10 cellular contexts compared by ENCODE assay signal in the genomic region with DNA sequence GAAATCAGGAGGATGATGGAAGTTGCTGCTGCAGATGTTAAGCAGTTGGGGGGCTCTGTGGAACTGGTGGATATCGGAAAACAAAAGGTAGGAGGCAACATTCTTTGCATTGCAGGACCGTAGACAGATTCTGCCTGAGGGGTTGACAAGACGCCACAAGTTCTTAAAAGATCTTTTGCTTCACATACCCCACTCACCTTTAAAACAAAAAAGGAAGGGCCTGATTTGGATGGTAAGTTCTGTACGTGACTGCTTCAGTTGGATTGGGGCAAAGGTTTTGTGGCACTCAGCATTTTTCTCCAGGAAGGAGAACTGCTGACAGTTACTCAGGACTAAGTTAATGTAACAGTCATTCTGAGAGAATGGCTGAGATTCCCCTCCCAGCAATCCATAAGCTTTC. TPM values are rescaled to one million over a fixed set of nuclear protein-coding genes. Genes with fewer than 3 reads are reported as not detected.
A peak's percentile ranks its signal among the peaks of the same experiment; 100 is the strongest.
DNase-seq lines count a peak whose midpoint lies in the region; ATAC-seq, FAIRE-seq and TF ChIP-seq lines count a peak whose summit lies in the region.
"Had no signal": no experiment of that assay in that cellular context is flagged by ENCODE, and none has a peak within 500 bp of the region (broad histone marks: within the 10 kb centered on the region; RNA-seq: fewer than 3 reads in every experiment).

No MANE protein-coding gene starts in this region.

- TF ChIP-seq CTCF in kidney (IDR thresholded peaks at IDR 0.05; ENCODE audit: borderline replicate concordance, extremely low read depth, insufficient read depth) = no peak
- TF ChIP-seq CTCF in spleen (IDR thresholded peaks at IDR 0.05 in 8 of 11, conservative IDR thresholded peaks at IDR 0.05 in 3 of 11) = no peak
- no peak for TF ChIP-seq CTCF in psoas muscle (IDR thresholded peaks at IDR 0.05)

- peaks cover 46% of the 10 kb centered on the region for H3K4me1 Mint-ChIP-seq in activated CD4-positive, alpha-beta memory T cell treated with anti-CD3 and anti-CD28 coated beads for 36 hours (ENCODE audit: low read depth)

- H3K4me3 Mint-ChIP-seq in activated CD4-positive, alpha-beta memory T cell treated with anti-CD3 and anti-CD28 coated beads for 36 hours = no peak overlapping the region

- no peaks in the 10 kb centered on the region for H3K27me3 Mint-ChIP-seq in activated CD4-positive, alpha-beta memory T cell treated with anti-CD3 and anti-CD28 coated beads for 36 hours

- H3K36me3 Mint-ChIP-seq in activated CD4-positive, alpha-beta memory T cell treated with anti-CD3 and anti-CD28 coated beads for 36 hours = peaks cover 43% of the 10 kb centered on the region

- H3K9me3 ChIP-seq in kidney (ENCODE audit: control insufficient read depth in 1 of 2, low read length in 2 of 2) = no peaks in the 10 kb centered on the region
- H3K9me3 ChIP-seq in spleen = no peaks in the 10 kb centered on the region
- H3K9me3 ChIP-seq in psoas muscle = no peaks in the 10 kb centered on the region

- DNase-seq in GM12891 (ENCODE audit: insufficient read length, low spot score) (no peak), kidney (no peak), spleen (no peak), psoas muscle (no peak), SW480 (ENCODE audit: low spot score) (no peak)
- DNase-seq in activated CD4-positive, alpha-beta memory T cell treated with anti-CD3 and anti-CD28 coated beads for 36 hours = no peak
- DNase-seq: NCI-H1105, Right ventricle myocardium superior had no signal

- H3K36me3 ChIP-seq in kidney (ENCODE audit: control insufficient read depth in 1 of 2, insufficient read depth in 2 of 2, low read length in 2 of 2) = peaks cover 16 to 23% of the 10 kb centered on the region in 2 donors
- peaks cover 0 to 56% (median 45%) of the 10 kb centered on the region in 6 donors for H3K36me3 ChIP-seq in spleen
- H3K36me3 ChIP-seq in psoas muscle (ENCODE audit: insufficient read depth in 1 of 2, low read depth in 1 of 2) = peaks cover under 1 to 59% of the 10 kb centered on the region in 2 donors

- peak overlapping the region; percentile 38 to 53 for H3K4me3 ChIP-seq in kidney (ENCODE audit: low read length in 2 of 2)
- peak overlapping the region in 7 of 8 donors; percentile 33 to 69 (median 40) for H3K4me3 ChIP-seq in spleen
- H3K4me3 ChIP-seq in psoas muscle = no peak overlapping the region

- FAIRE-seq in GM12891 (lab: Jason Lieb, UNC) (peak; percentile 28), kidney (lab: Jason Lieb, UNC) (peak; percentile 62)

- 70 to 87% (median 82%) methylated on average over 4 of the region's 4 CpGs for WGBS in spleen, 5 donors
- 87 to 92% (median 90%) methylated on average over 4 of the region's 4 CpGs for WGBS in psoas muscle, 3 donors

- CTCF ChIA-PET in activated CD4-positive, alpha-beta memory T cell treated with anti-CD3 and anti-CD28 coated beads for 36 hours (lab: Charles Lee) = no interaction called here

- no peak for TF ChIP-seq POLR2A in GM12891 (IDR thresholded peaks at IDR 0.05; ENCODE audit: low read depth, low read length)
- no peak for TF ChIP-seq POLR2A in spleen (IDR thresholded peaks at IDR 0.05)

- ATAC-seq in psoas muscle = no peak
- no peak for ATAC-seq in GM19395 (IDR thresholded peaks at IDR 0.05; ENCODE audit: unreplicated experiment)
- no peak for ATAC-seq in HG03045 (IDR thresholded peaks at IDR 0.05; ENCODE audit: unreplicated experiment)

- POLR2A ChIA-PET in activated CD4-positive, alpha-beta memory T cell treated with anti-CD3 and anti-CD28 coated beads for 36 hours (lab: Charles Lee) = no interaction called here

- intact Hi-C loops in activated CD4-positive, alpha-beta memory T cell treated with anti-CD3 and anti-CD28 coated beads for 36 hours (cut with micrococcal nuclease) = no loop called here
- intact Hi-C loops in kidney (cut with DNase I) = no loop called here
- intact Hi-C loops in spleen (cut with DNase I; ENCODE audit: low total_unique reads) = no loop called here
- intact Hi-C loops in psoas muscle (cut with DNase I) = no loop called here

- peak overlapping the region; percentile 56 for H3K27ac Mint-ChIP-seq in activated CD4-positive, alpha-beta memory T cell treated with anti-CD3 and anti-CD28 coated beads for 36 hours

- no peaks in the 10 kb centered on the region for H3K9me3 Mint-ChIP-seq in activated CD4-positive, alpha-beta memory T cell treated with anti-CD3 and anti-CD28 coated beads for 36 hours

- H3K27me3 ChIP-seq in spleen (replicated peaks in 1 of 7) = no peaks in the 10 kb centered on the region
- H3K27me3 ChIP-seq in psoas muscle (ENCODE audit: insufficient read depth in 3 of 3, low read length in 2 of 3) = no peaks in the 10 kb centered on the region

- H3K9ac ChIP-seq in kidney (ENCODE audit: low read length in 2 of 2) = peak overlapping the region; percentile 9 to 70

- H3K27ac ChIP-seq in kidney (ENCODE audit: low read depth in 2 of 2, low read length in 2 of 2) = peak overlapping the region; percentile 78 to 88
- peak overlapping the region; percentile 66 to 97 (median 94) for H3K27ac ChIP-seq in spleen
- no peak overlapping the region for H3K27ac ChIP-seq in psoas muscle

- H3K4me1 ChIP-seq in kidney (ENCODE audit: control insufficient read depth in 1 of 2, insufficient read depth in 1 of 2, low read depth in 1 of 2, low read length in 2 of 2) = peaks cover 25 to 33% of the 10 kb centered on the region in 2 donors
- peaks cover 35 to 95% (median 71%) of the 10 kb centered on the region in 6 donors for H3K4me1 ChIP-seq in spleen
- peaks cover 9% of the 10 kb centered on the region for H3K4me1 ChIP-seq in psoas muscle

TF ChIP-seq in GM12891, 5 proteins besides CTCF, POLR2A, EP300 and RAD21:
- TF ChIP-seq PAX5 (IDR thresholded peaks at IDR 0.05; ENCODE audit: insufficient read depth, low read length, severe bottlenecking) = no peak
- no peak for TF ChIP-seq POLR2AphosphoS5 (IDR thresholded peaks at IDR 0.05; ENCODE audit: low read depth, low read length)
- TF ChIP-seq SPI1 (IDR thresholded peaks at IDR 0.05; ENCODE audit: low read depth, low read length) = no peak
- TF ChIP-seq POU2F2 (IDR thresholded peaks at IDR 0.05; ENCODE audit: low read depth, low read length) = no peak
- no peak for TF ChIP-seq TAF1 (IDR thresholded peaks at IDR 0.05; ENCODE audit: low read depth, low read length)
TF ChIP-seq in GM12891: peak in this region for 0.

RNA-seq across cellular contexts. Expression of gene CNDP2, which starts 5.2 kb away (rescaled TPM):
- 105 TPM for polyA plus RNA-seq in GM12891 (2012; ENCODE audit: low read depth, missing spikeins)
- 100 to 1,000 TPM; 144 to 147 TPM for total RNA-seq in activated CD4-positive, alpha-beta memory T cell treated with anti-CD3 and anti-CD28 coated beads for 36 hours
- total RNA-seq in kidney (740 TPM), spleen (100 to 1,000 TPM; 219 to 310 (median 291) TPM), psoas muscle (10 to 100 TPM; 36.8 to 51.9 (median 44.1) TPM)
- polyA plus RNA-seq in kidney (ENCODE audit: insufficient read depth, low read depth, low replicate concordance) (499 TPM), spleen (100 to 1,000 TPM; 102 to 168 (median 123) TPM), psoas muscle (10 to 100 TPM; 24.3 to 48.5 (median 29.4) TPM)

RNA-seq across cellular contexts. Expression of gene CNDP1, which starts 32.9 kb away (rescaled TPM):
- not detected for polyA plus RNA-seq in GM12891 (2012; ENCODE audit: low read depth, missing spikeins)
- total RNA-seq in activated CD4-positive, alpha-beta memory T cell treated with anti-CD3 and anti-CD28 coated beads for 36 hours = not detected
- 1.4 TPM for total RNA-seq in kidney
- polyA plus RNA-seq in kidney (ENCODE audit: insufficient read depth, low read depth, low replicate concordance) = 2.9 TPM
- total RNA-seq in spleen = under 1 TPM in 5 of 7 donors, not detected in 2; 0.13 to 0.59 (median 0.36) TPM
- under 1 TPM; 0.03 to 0.17 (median 0.13) TPM for polyA plus RNA-seq in spleen
- total RNA-seq in psoas muscle = not detected
- polyA plus RNA-seq in psoas muscle = under 1 TPM in 1 of 3 donors, not detected in 2; 0.04 TPM
- total RNA-seq: Right ventricle myocardium superior had no signal

RNA-seq across cellular contexts. Expression of gene DIPK1C, which starts 44.3 kb away (rescaled TPM):
- not detected for polyA plus RNA-seq in GM12891 (2012; ENCODE audit: low read depth, missing spikeins)
- total RNA-seq in activated CD4-positive, alpha-beta memory T cell treated with anti-CD3 and anti-CD28 coated beads for 36 hours = not detected
- total RNA-seq in kidney (0.09 TPM), spleen (under 1 TPM in 2 of 7 donors, not detected in 5; 0.34 to 0.51 TPM), psoas muscle (under 1 TPM; 0.07 to 0.67 (median 0.21) TPM)
- polyA plus RNA-seq in kidney (ENCODE audit: insufficient read depth, low read depth, low replicate concordance) (not detected), spleen (under 1 TPM in 2 of 3 donors, not detected in 1; 0.10 to 0.23 TPM), psoas muscle (under 1 TPM; 0.09 to 0.34 (median 0.20) TPM)
